27 cellular contexts compared by ENCODE assay signal in genomic region chr4:151931563-151931962, GRCh38.
DNase-seq lines count a peak whose midpoint lies in the region; TF ChIP-seq lines count a peak whose summit lies in the region.
"Had no signal": no experiment of that assay in that cellular context is flagged by ENCODE, and none has a peak within 500 bp of the region (broad histone marks: within the 10 kb centered on the region; RNA-seq: fewer than 3 reads in every experiment).

No MANE protein-coding gene starts in this region.

- DNase-seq in NCI-H2196 (lab: John Stamatoyannopoulos, UW; ENCODE audit: unreplicated experiment) (peak; percentile 0), NCI-H2196 treated with DMSO at 0.1 percent for 48 hours (lab: John Stamatoyannopoulos, UW; ENCODE audit: unreplicated experiment) (no peak), NCI-H2171 treated with DMSO at 0.1 percent for 48 hours (lab: John Stamatoyannopoulos, UW) (peak; percentile 56), esophagus muscularis mucosa (ENCODE audit: extremely low spot score) (peak; percentile 53), G401 (ENCODE audit: low spot score) (no peak), LoVo (ENCODE audit: low spot score) (no peak), NCI-H2107 treated with DMSO at 0.1 percent for 48 hours (lab: John Stamatoyannopoulos, UW; ENCODE audit: unreplicated experiment) (no peak)
- DNase-seq: activated CD4-positive, alpha-beta T cell treated with anti-CD3 and anti-CD28 coated beads, Interleukin-2, amount 50 U/mL, for 4 hours; activated naive CD4-positive, alpha-beta T cell treated with Interleukin-2 at 50 U/mL for 16 hours; activated T-cell treated with anti-CD3 and anti-CD28 coated beads, Interleukin-2, amount 50 U/mL, for 72 hours; effector memory CD4-positive, alpha-beta T cell; GDM1; hypothalamus; immature natural killer cell; IMR-90; left cardiac atrium; mammary epithelial cell; NCI-H1694; NCI-H446 treated with DMSO at 0.1 percent for 48 hours; nephron progenitor cell; NK-92 treated with Interleukin-12 subunit alpha and Interleukin-12 subunit beta, amount 100 ng/mL, for 24 hours; SK-N-SH; stimulated activated CD4-positive, alpha-beta T cell treated with anti-CD3 and anti-CD28 coated beads, Interleukin-4, amount 100 ng/mL, for 24 hours; tibial artery had no signal

- H3K4me1 ChIP-seq in esophagus muscularis mucosa, result no peaks in the 10 kb centered on the region
- H3K4me1 ChIP-seq: tibial artery had no signal

- TF ChIP-seq EP300 in Ishikawa (IDR thresholded peaks at IDR 0.05; ENCODE audit: borderline replicate concordance), result no peak
- no peak for TF ChIP-seq EP300 in esophagus muscularis mucosa (IDR thresholded peaks at IDR 0.05)

- 75% methylated on average over 2 of the region's 2 CpGs for WGBS in esophagus muscularis mucosa

- H3K36me3 ChIP-seq in esophagus muscularis mucosa, result no peaks in the 10 kb centered on the region
- H3K36me3 ChIP-seq: tibial artery had no signal

- H3K9me3 ChIP-seq in esophagus muscularis mucosa, result no peaks in the 10 kb centered on the region
- H3K9me3 ChIP-seq: SK-N-SH, tibial artery had no signal

- TF ChIP-seq RAD21 in Ishikawa (IDR thresholded peaks at IDR 0.05; ENCODE audit: low read depth), result no peak

- intact Hi-C loops in esophagus muscularis mucosa (cut with DNase I), result no loop called here

- TF ChIP-seq POLR2A in esophagus muscularis mucosa (IDR thresholded peaks at IDR 0.05; ENCODE audit: low read depth), result no peak

- TF ChIP-seq CTCF in esophagus muscularis mucosa (IDR thresholded peaks at IDR 0.05), result no peak

- no peak overlapping the region for H3K27ac ChIP-seq in esophagus muscularis mucosa (replicated peaks in 1 of 4)
- H3K27ac ChIP-seq: coronary artery, epithelial cell of prostate, tibial artery had no signal

- in situ Hi-C loops in G401 (cut with HindIII; ENCODE audit: low sequenced_read_pairs), result no loop called here

- H3K27me3 ChIP-seq in esophagus muscularis mucosa, result no peaks in the 10 kb centered on the region
- H3K27me3 ChIP-seq: tibial artery had no signal

- H3K4me3 ChIP-seq in esophagus muscularis mucosa, result no peak overlapping the region
- H3K4me3 ChIP-seq: coronary artery, tibial artery had no signal

TF ChIP-seq in Ishikawa, 13 proteins besides CTCF, POLR2A, EP300 and RAD21:
- TF ChIP-seq REST (IDR thresholded peaks at IDR 0.05; ENCODE audit: low read depth), result no peak
- TF ChIP-seq TAF1 (IDR thresholded peaks at IDR 0.05; ENCODE audit: low read depth), result no peak
- no peak for TF ChIP-seq EGR1 (IDR thresholded peaks at IDR 0.05)
- TF ChIP-seq MAX (IDR thresholded peaks at IDR 0.05), result no peak
- no peak for TF ChIP-seq TCF12 (IDR thresholded peaks at IDR 0.05; ENCODE audit: low read depth)
- peak; percentile 79 for TF ChIP-seq YY1 (IDR thresholded peaks at IDR 0.05; ENCODE audit: low read depth)
- TF ChIP-seq ZBTB7A (IDR thresholded peaks at IDR 0.05; ENCODE audit: low read depth), result no peak
- no peak for TF ChIP-seq CREB1 (IDR thresholded peaks at IDR 0.05; ENCODE audit: low read depth)
- TF ChIP-seq CEBPB (IDR thresholded peaks at IDR 0.05), result no peak
- TF ChIP-seq TEAD4 (IDR thresholded peaks at IDR 0.05), result no peak
- peak; percentile 69 for TF ChIP-seq NFIC (IDR thresholded peaks at IDR 0.05)
- TF ChIP-seq USF1 (IDR thresholded peaks at IDR 0.05), result no peak

Comparison
In these comparisons a context has a peak if more than half of its experiments do, and no peak if none do; other contexts are left out.
1. DNase-seq: peak in NCI-H2196 (single experiment), NCI-H2171 treated with DMSO at 0.1 percent for 48 hours (single experiment) and esophagus muscularis mucosa (single experiment); none in NCI-H2196 treated with DMSO at 0.1 percent for 48 hours (single experiment), G401 (single experiment), LoVo (single experiment) and NCI-H2107 treated with DMSO at 0.1 percent for 48 hours (single experiment).